Comparison of ENCODE assay signal across 8 cellular contexts in the genomic region with DNA sequence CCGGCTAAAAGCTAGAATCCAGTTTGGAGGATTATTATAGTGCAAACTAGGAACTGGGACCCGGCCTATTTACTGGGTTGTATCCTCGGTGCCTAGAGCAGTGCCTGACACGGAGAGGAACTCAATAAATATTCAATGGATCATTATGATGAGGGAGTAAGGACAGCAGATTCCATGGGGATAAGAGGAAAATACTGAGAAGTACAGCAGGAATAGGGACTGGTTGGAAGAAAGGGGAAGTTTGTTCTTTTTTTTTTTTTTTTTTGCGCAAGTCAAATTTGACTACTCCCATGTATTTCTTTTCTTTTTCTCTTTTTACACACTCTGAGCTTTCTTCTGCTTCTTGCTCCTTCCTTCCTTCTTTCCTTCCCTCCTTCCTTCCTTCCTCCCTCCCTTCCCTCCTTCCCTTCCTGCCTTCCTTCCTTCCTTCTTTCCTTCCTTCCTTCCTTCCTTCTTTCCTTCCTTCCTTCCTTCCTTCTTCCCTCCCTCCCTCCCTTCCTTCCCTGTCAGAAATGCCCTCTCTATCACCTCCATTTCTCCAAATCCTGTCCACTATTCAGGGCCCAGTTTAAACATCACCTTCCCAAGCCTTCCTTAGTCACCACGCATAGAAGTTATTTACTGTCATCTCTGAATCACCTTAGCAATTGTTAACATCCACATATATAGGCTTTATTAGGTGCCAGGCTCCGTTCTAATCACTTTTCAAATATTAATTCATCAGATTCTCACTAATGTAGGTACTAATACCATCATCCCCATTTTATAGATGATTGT. TPM values are rescaled to one million over a fixed set of nuclear protein-coding genes. Genes with fewer than 3 reads are reported as not detected.
A peak's percentile ranks its signal among the peaks of the same experiment; 100 is the strongest.
DNase-seq lines count a peak whose midpoint lies in the region; ATAC-seq and TF ChIP-seq lines count a peak whose summit lies in the region.

No MANE protein-coding gene starts in this region.

- no peaks in the 10 kb centered on the region; the same call in 1 of the 2 replicates for H3K36me3 ChIP-seq in GM06990 (ENCODE audit: control insufficient read depth, insufficient read depth, low read length)
- H3K36me3 ChIP-seq in PC-3 (ENCODE audit: low read depth, low read length), result no peaks in the 10 kb centered on the region
- H3K36me3 ChIP-seq in parathyroid adenoma (ENCODE audit: control insufficient read depth, insufficient read depth, low read length), result no peaks in the 10 kb centered on the region
- no peaks in the 10 kb centered on the region for H3K36me3 ChIP-seq in mucosa of descending colon (ENCODE audit: low read depth)

- POLR2A ChIA-PET in PC-3 (lab: Charles Lee; ENCODE audit: unreplicated experiment), result interaction anchor here (0.7 kb wide), 2 partner anchors 30 to 152 kb away, joined by 3 to 10 read pairs; no protein-coding TSS in a partner anchor

- H3K9me3 ChIP-seq in PC-3 (ENCODE audit: low read length) (no peaks in the 10 kb centered on the region), parathyroid adenoma (ENCODE audit: control insufficient read depth, low read length) (no peaks in the 10 kb centered on the region), mucosa of descending colon (no peaks in the 10 kb centered on the region)

- H3K9me2 ChIP-seq in PC-3 (replicated peaks; ENCODE audit: low read length), result no peaks in the 10 kb centered on the region

- no TSS peak for BruUV-seq in PC-3 (replicated peaks; lab: Mats Ljungman, UMichigan)

- peaks cover 5% of the 10 kb centered on the region for H3F3A ChIP-seq in PC-3 (ENCODE audit: low read length, unreplicated experiment)

- H3K4me1 ChIP-seq in PC-3 (ENCODE audit: insufficient read depth, low read length), result peaks cover 34% of the 10 kb centered on the region
- peaks cover 5% of the 10 kb centered on the region for H3K4me1 ChIP-seq in parathyroid adenoma
- peaks cover 13% of the 10 kb centered on the region for H3K4me1 ChIP-seq in mucosa of descending colon (ENCODE audit: low read depth)

- H2AFZ ChIP-seq in PC-3 (ENCODE audit: low read length) (peak overlapping the region; percentile 97), parathyroid adenoma (peak overlapping the region; percentile 100)

- TF ChIP-seq CTCF in GM06990 (IDR thresholded peaks at IDR 0.05; ENCODE audit: insufficient read depth, low read length, poor library complexity, severe bottlenecking) (no peak), PC-3 (conservative IDR thresholded peaks at IDR 0.05; ENCODE audit: low read depth, low read length) (no peak), parathyroid adenoma (IDR thresholded peaks at IDR 0.05) (no peak), mucosa of descending colon (IDR thresholded peaks at IDR 0.05) (no peak)

- CTCF ChIA-PET in PC-3 (lab: Charles Lee), result interaction anchor here (0.6 to 2.0 kb wide), 2 partner anchors 36 to 151 kb away, joined by 3 to 18 read pairs; partner anchors contain the start of gene EPHB3

- H3K4me2 ChIP-seq in PC-3 (ENCODE audit: low read length) (peak overlapping the region; percentile 95), parathyroid adenoma (ENCODE audit: low read length) (peak overlapping the region; percentile 79)

- intact Hi-C loops in PC-3 (cut with micrococcal nuclease), result loop anchor here (1.0 kb wide), 1 partner anchor 151 kb away; the partner anchor contains the start of gene EPHB3
- intact Hi-C loops in mucosa of descending colon (cut with DNase I, micrococcal nuclease), result loop anchor here in 1 of 2 donors (5.0 kb wide), 1 partner anchor 145 kb away; no protein-coding TSS in a partner anchor

- ATAC-seq in PC-3 (peak; percentile 30), HG03469 (IDR thresholded peaks at IDR 0.05; ENCODE audit: unreplicated experiment) (no peak), GM18861 (IDR thresholded peaks at IDR 0.05; ENCODE audit: unreplicated experiment) (no peak), mucosa of descending colon (no peak)

- H3K27me3 ChIP-seq in GM06990 (replicated peaks; ENCODE audit: control insufficient read depth, insufficient read depth, low read length) (no peaks in the 10 kb centered on the region), PC-3 (ENCODE audit: low read length) (no peaks in the 10 kb centered on the region), parathyroid adenoma (ENCODE audit: control insufficient read depth, insufficient read depth, low read length) (no peaks in the 10 kb centered on the region)

- H3K9ac ChIP-seq in PC-3 (ENCODE audit: low read length) (peak overlapping the region; percentile 95; the same call in 1 of the 2 replicates), parathyroid adenoma (no peak overlapping the region)

- peak overlapping the region; percentile 74; the same call in 1 of the 2 replicates for H3K27ac ChIP-seq in PC-3 (ENCODE audit: low read length)
- peak overlapping the region; percentile 89 for H3K27ac ChIP-seq in epithelial cell of prostate
- H3K27ac ChIP-seq in parathyroid adenoma, result peak overlapping the region; percentile 88

- H3K4me3 ChIP-seq in GM06990 (replicated peaks; ENCODE audit: low read depth, low read length) (peak overlapping the region; percentile 84), PC-3 (ENCODE audit: low read length) (peak overlapping the region; percentile 96), parathyroid adenoma (ENCODE audit: low read depth, low read length) (peak overlapping the region; percentile 72), mucosa of descending colon (no peak overlapping the region)

- no peak for DNase-seq in GM06990 (ENCODE audit: extremely low read depth, insufficient read length)
- peak; percentile 46 for DNase-seq in PC-3
- DNase-seq in epithelial cell of prostate (ENCODE audit: low read depth, low spot score), result no peak
- DNase-seq in hippocampal formation (lab: John Stamatoyannopoulos, UW), result no peak
- DNase-seq in mucosa of descending colon, result no peak

- no peaks in the 10 kb centered on the region for H4K20me1 ChIP-seq in PC-3 (ENCODE audit: low read length)

- peaks cover 29% of the 10 kb centered on the region for H3K79me2 ChIP-seq in PC-3 (ENCODE audit: low read length)
- peaks cover 1% of the 10 kb centered on the region for H3K79me2 ChIP-seq in parathyroid adenoma

RNA-seq across cellular contexts. Expression of gene MAGEF1, which starts 0.9 kb away (rescaled TPM):
- total RNA-seq in PC-3 (2014; rRNA removed) (43.6 and 57.4 TPM in 2 replicates), mucosa of descending colon (10 to 100 TPM; 17.3 to 30.2 (median 24.4) TPM)
